In the genomic region with DNA sequence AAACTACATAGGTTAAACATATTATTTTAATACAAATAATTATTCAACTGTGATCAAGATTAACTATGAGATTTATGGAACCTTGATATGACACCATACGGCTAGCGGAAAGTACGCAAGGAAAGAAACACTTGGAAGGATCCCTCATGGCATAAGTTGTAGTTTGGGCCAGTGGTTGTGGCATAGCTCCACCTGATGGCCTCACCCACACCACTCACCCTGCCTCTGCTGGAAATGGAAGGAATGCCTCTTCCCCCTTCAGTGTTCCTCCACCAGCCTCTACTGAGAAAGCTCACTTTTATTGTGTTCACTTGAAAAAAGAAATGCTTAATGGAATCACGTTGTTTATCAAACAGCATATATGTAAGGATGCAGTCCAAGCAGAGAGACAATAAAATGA, we compare ENCODE assay signal across 15 cellular contexts.
"Had no signal": no experiment of that assay in that cellular context is flagged by ENCODE, and none has a peak within 500 bp of the region (broad histone marks: within the 10 kb centered on the region; RNA-seq: fewer than 3 reads in every experiment).

No MANE protein-coding gene starts in this region.

- H3K9me3 Mint-ChIP-seq: activated naive CD4-positive, alpha-beta T cell treated with anti-CD3 and anti-CD28 coated beads for 36 hours; activated T-helper 17 cell treated with anti-CD3 and anti-CD28 coated beads, Interleukin-2, amount 50 U/mL, for 72 hours; effector memory CD8-positive, alpha-beta T cell; natural killer cell; stimulated activated effector memory CD8-positive, alpha-beta T cell treated with anti-CD3 and anti-CD28 coated beads, Interleukin-12 subunit alpha, Interleukin-12 subunit beta, amount 100 ng/mL, for 72 hours had no signal

- H3K4me1 ChIP-seq: ascending aorta, gastrocnemius medialis, heart left ventricle, left ventricle myocardium inferior had no signal

- H3K27ac ChIP-seq: ascending aorta, epithelial cell of prostate, gastrocnemius medialis, heart left ventricle, left ventricle myocardium inferior had no signal

- H3K9me3 ChIP-seq: ascending aorta, gastrocnemius medialis, heart left ventricle, left ventricle myocardium inferior had no signal

- H3K4me3 Mint-ChIP-seq: activated naive CD4-positive, alpha-beta T cell treated with anti-CD3 and anti-CD28 coated beads for 36 hours; activated T-helper 17 cell treated with anti-CD3 and anti-CD28 coated beads, Interleukin-2, amount 50 U/mL, for 72 hours; effector memory CD8-positive, alpha-beta T cell; natural killer cell; stimulated activated effector memory CD8-positive, alpha-beta T cell treated with anti-CD3 and anti-CD28 coated beads, Interleukin-12 subunit alpha, Interleukin-12 subunit beta, amount 100 ng/mL, for 72 hours had no signal

- H3K36me3 Mint-ChIP-seq: natural killer cell; stimulated activated effector memory CD8-positive, alpha-beta T cell treated with anti-CD3 and anti-CD28 coated beads, Interleukin-12 subunit alpha, Interleukin-12 subunit beta, amount 100 ng/mL, for 72 hours had no signal

- ATAC-seq: activated T-helper 17 cell treated with anti-CD3 and anti-CD28 coated beads, Interleukin-2, amount 50 U/mL, for 72 hours; effector memory CD8-positive, alpha-beta T cell; gastrocnemius medialis; heart left ventricle; natural killer cell; stimulated activated effector memory CD8-positive, alpha-beta T cell treated with anti-CD3 and anti-CD28 coated beads, Interleukin-12 subunit alpha, Interleukin-12 subunit beta, amount 100 ng/mL, for 72 hours had no signal

- H3K27ac Mint-ChIP-seq: activated naive CD4-positive, alpha-beta T cell treated with anti-CD3 and anti-CD28 coated beads for 36 hours; activated T-helper 17 cell treated with anti-CD3 and anti-CD28 coated beads, Interleukin-2, amount 50 U/mL, for 72 hours; effector memory CD8-positive, alpha-beta T cell; natural killer cell; stimulated activated effector memory CD8-positive, alpha-beta T cell treated with anti-CD3 and anti-CD28 coated beads, Interleukin-12 subunit alpha, Interleukin-12 subunit beta, amount 100 ng/mL, for 72 hours had no signal

- DNase-seq: activated CD4-positive, alpha-beta T cell treated with anti-CD3 and anti-CD28 coated beads, Interleukin-2, amount 50 U/mL, for 48 hours; activated naive CD4-positive, alpha-beta T cell treated with anti-CD3 and anti-CD28 coated beads for 36 hours; dermis blood vessel endothelial cell; effector memory CD8-positive, alpha-beta T cell; gastrocnemius medialis; heart left ventricle; left ventricle myocardium inferior; mesenchymal stem cell; natural killer cell; posterior cingulate gyrus; retina had no signal

- H3K27me3 ChIP-seq: ascending aorta had no signal

- H3K4me1 Mint-ChIP-seq: activated T-helper 17 cell treated with anti-CD3 and anti-CD28 coated beads, Interleukin-2, amount 50 U/mL, for 72 hours; natural killer cell; stimulated activated effector memory CD8-positive, alpha-beta T cell treated with anti-CD3 and anti-CD28 coated beads, Interleukin-12 subunit alpha, Interleukin-12 subunit beta, amount 100 ng/mL, for 72 hours had no signal

- H3K4me3 ChIP-seq: ascending aorta, gastrocnemius medialis, heart left ventricle, left ventricle myocardium inferior had no signal

- H3K36me3 ChIP-seq: ascending aorta, gastrocnemius medialis, heart left ventricle, left ventricle myocardium inferior had no signal
